11 cellular contexts compared by ENCODE assay signal in the genomic region with DNA sequence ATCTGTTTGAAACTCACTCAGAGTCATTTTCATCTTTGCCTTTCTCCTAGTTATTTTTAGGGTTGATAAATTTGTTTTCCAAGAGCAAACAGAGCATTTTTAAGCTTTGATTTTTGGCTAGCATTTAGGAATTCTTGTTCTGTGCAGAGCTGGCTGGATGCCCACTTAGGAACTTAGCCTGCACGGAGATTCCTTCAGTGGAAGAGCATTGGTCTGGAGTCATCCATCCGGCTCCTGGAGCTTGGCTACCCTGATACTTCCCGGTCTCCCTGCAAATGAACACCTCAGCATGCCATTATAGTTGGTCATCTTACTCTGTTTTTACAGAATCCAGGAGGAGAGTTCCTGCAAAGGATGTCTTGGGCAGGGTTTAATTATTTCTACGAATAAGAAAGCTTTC. TPM values are rescaled to one million over a fixed set of nuclear protein-coding genes. Genes with fewer than 3 reads are reported as not detected.
DNase-seq lines count a peak whose midpoint lies in the region; ATAC-seq and TF ChIP-seq lines count a peak whose summit lies in the region.
"Had no signal": no experiment of that assay in that cellular context is flagged by ENCODE, and none has a peak within 500 bp of the region (broad histone marks: within the 10 kb centered on the region; RNA-seq: fewer than 3 reads in every experiment).

No MANE protein-coding gene starts in this region.

- TF ChIP-seq CTCF in PC-9 (conservative IDR thresholded peaks at IDR 0.05): no peak
- TF ChIP-seq CTCF in esophagus squamous epithelium (IDR thresholded peaks at IDR 0.05): no peak
- TF ChIP-seq CTCF in glutamatergic neuron (IDR thresholded peaks at IDR 0.05; ENCODE audit: partially characterized antibody, unreplicated experiment): no peak
- no peak for TF ChIP-seq CTCF in GM10266 (IDR thresholded peaks at IDR 0.05; ENCODE audit: control insufficient read depth, insufficient read depth, low read depth, missing control alignments)

- intact Hi-C loops in PC-9 (cut with micrococcal nuclease; ENCODE audit: unreplicated experiment): loop anchor here (1.0 kb wide), 1 partner anchor 56 kb away; no protein-coding TSS in a partner anchor
- intact Hi-C loops in esophagus squamous epithelium (cut with DNase I): no loop called here

- DNase-seq in AG08395 (ENCODE audit: low spot score) (peak; percentile 78), PC-9 (peak; percentile 79 to 91), esophagus squamous epithelium (lab: John Stamatoyannopoulos, UW) (no peak), occipital lobe (lab: John Stamatoyannopoulos, UW) (peak; percentile 55), NCI-H128 (lab: John Stamatoyannopoulos, UW; ENCODE audit: unreplicated experiment) (no peak), glutamatergic neuron (no peak), GM10266 (ENCODE audit: extremely low spot score) (no peak)
- DNase-seq: GOT3 had no signal

- peaks cover 1% of the 10 kb centered on the region for H3K27me3 Mint-ChIP-seq in glutamatergic neuron (ENCODE audit: unreplicated experiment)

- peaks cover 62% of the 10 kb centered on the region for H3K4me1 ChIP-seq in PC-9 (replicated peaks; ENCODE audit: insufficient read depth)
- peaks cover 16 to 49% (median 33%) of the 10 kb centered on the region in 3 donors for H3K4me1 ChIP-seq in esophagus squamous epithelium

- H3K9me2 ChIP-seq in PC-9 (ENCODE audit: insufficient read depth): no peaks in the 10 kb centered on the region

- no peaks in the 10 kb centered on the region for H3K9me3 ChIP-seq in PC-9 (ENCODE audit: insufficient read depth, low read depth)
- H3K9me3 ChIP-seq in esophagus squamous epithelium: no peaks in the 10 kb centered on the region

- ATAC-seq in HG03175 (IDR thresholded peaks at IDR 0.05; ENCODE audit: unreplicated experiment): no peak

- H3F3A ChIP-seq in PC-9 (ENCODE audit: insufficient read depth, low read depth): peaks cover 49% of the 10 kb centered on the region

- CTCF ChIA-PET in PC-9 (lab: Charles Lee): interaction anchor here (0.6 to 1.0 kb wide), 2 partner anchors 56 to 113 kb away, joined by 3 to 5 read pairs; no protein-coding TSS in a partner anchor

- H3K4me3 Mint-ChIP-seq in glutamatergic neuron (ENCODE audit: unreplicated experiment): no peak overlapping the region
- H3K4me3 Mint-ChIP-seq: T-helper 2 cell treated with Interferon-gamma antibody and Interleukin-4, amounts not matched to agents 5 μg/mL and 100 μg/mL, for 36 hours had no signal

- no peaks in the 10 kb centered on the region for H3K36me3 Mint-ChIP-seq in glutamatergic neuron (ENCODE audit: unreplicated experiment)

- H3K79me2 ChIP-seq in PC-9 (ENCODE audit: low read depth): no peaks in the 10 kb centered on the region

- POLR2A ChIA-PET in PC-9 (lab: Charles Lee; ENCODE audit: unreplicated experiment): interaction anchor here (0.6 to 0.8 kb wide), 3 partner anchors 383 to 1921 kb away, joined by 3 to 11 read pairs (median 4); no protein-coding TSS in a partner anchor

- H3K4me3 ChIP-seq in PC-9 (no peak overlapping the region), esophagus squamous epithelium (no peak overlapping the region)

- H3K4me2 ChIP-seq in PC-9: peak overlapping the region; percentile 35

- H3K27me3 ChIP-seq in PC-9 (ENCODE audit: insufficient read depth, low read depth) (no peaks in the 10 kb centered on the region), esophagus squamous epithelium (no peaks in the 10 kb centered on the region)

- H3K36me3 ChIP-seq in PC-9 (ENCODE audit: low read depth) (no peaks in the 10 kb centered on the region), esophagus squamous epithelium (no peaks in the 10 kb centered on the region)

- H3K27ac ChIP-seq in PC-9: peak overlapping the region; percentile 87
- peak overlapping the region; percentile 73 to 92 (median 85) for H3K27ac ChIP-seq in esophagus squamous epithelium
- H3K27ac ChIP-seq: C4-2B had no signal

- H3K4me1 Mint-ChIP-seq in glutamatergic neuron (ENCODE audit: low read depth, unreplicated experiment): peaks cover 4% of the 10 kb centered on the region

- 29 to 30% methylated on average over 4 of the region's 4 CpGs for WGBS in esophagus squamous epithelium, 2 donors

- H4K20me1 ChIP-seq in PC-9 (ENCODE audit: insufficient read depth): no peaks in the 10 kb centered on the region

- TF ChIP-seq POLR2A in esophagus squamous epithelium (IDR thresholded peaks at IDR 0.05): no peak

- H3K9me3 Mint-ChIP-seq in glutamatergic neuron (ENCODE audit: unreplicated experiment): no peaks in the 10 kb centered on the region
- H3K9me3 Mint-ChIP-seq: T-helper 2 cell treated with Interferon-gamma antibody and Interleukin-4, amounts not matched to agents 5 μg/mL and 100 μg/mL, for 36 hours had no signal

- no peak overlapping the region for H3K27ac Mint-ChIP-seq in glutamatergic neuron (ENCODE audit: unreplicated experiment)
- H3K27ac Mint-ChIP-seq: T-helper 2 cell treated with Interferon-gamma antibody and Interleukin-4, amounts not matched to agents 5 μg/mL and 100 μg/mL, for 36 hours had no signal

- no TSS peak for BruUV-seq in PC-9 (replicated peaks; lab: Mats Ljungman, UMichigan)

- no peak overlapping the region for H2AFZ ChIP-seq in PC-9

RNA-seq across cellular contexts. Expression of gene SPECC1, which starts 57.1 kb away (rescaled TPM):
- total RNA-seq in PC-9 (2021) (128 and 152 TPM in 2 replicates), esophagus squamous epithelium (10 to 100 TPM; 13.8 to 29.6 (median 19.0) TPM), occipital lobe (49.1 TPM), glutamatergic neuron (ENCODE audit: unreplicated experiment) (60.6 TPM)

Comparison
In these comparisons a context has a peak if more than half of its experiments do, and no peak if none do; other contexts are left out.
1. DNase-seq: peak in AG08395 (single experiment), PC-9 (2 of 2) and occipital lobe (single experiment); none in esophagus squamous epithelium (single experiment), NCI-H128 (single experiment), glutamatergic neuron (single experiment) and GM10266 (single experiment).